Comparison of ENCODE assay signal across 8 cellular contexts in genomic region chr11:120168960-120169681, GRCh38. TPM values are rescaled to one million over a fixed set of nuclear protein-coding genes. Genes with fewer than 3 reads are reported as not detected.
DNase-seq lines count a peak whose midpoint lies in the region; ATAC-seq and TF ChIP-seq lines count a peak whose summit lies in the region.

No MANE protein-coding gene starts in this region.

- no peak overlapping the region for H4K91ac ChIP-seq in IMR-90 (ENCODE audit: insufficient read depth, low read depth, low read length)

- H2AK5ac ChIP-seq in IMR-90 (ENCODE audit: low read depth, low read length), result no peak overlapping the region

- peaks cover 0 to 18% (median 13%) of the 10 kb centered on the region in 3 donors for H3K9me3 Mint-ChIP-seq in T-cell

- peaks cover 62 to 83% of the 10 kb centered on the region in 2 donors for H3K27me3 Mint-ChIP-seq in T-cell

- peak overlapping the region; percentile 79 for H2AK9ac ChIP-seq in IMR-90 (replicated peaks; ENCODE audit: low read depth, low read length, poor library complexity)

- H3K27ac Mint-ChIP-seq in T-cell, result no peak overlapping the region

- POLR2A ChIA-PET in IMR-90 (lab: Charles Lee; ENCODE audit: unreplicated experiment), result interaction anchor here (0.6 kb wide), 2 partner anchors 42 to 737 kb away, joined by 5 to 6 read pairs; no protein-coding TSS in a partner anchor
- POLR2A ChIA-PET in T-cell (lab: Charles Lee), result no interaction called here

- peak overlapping the region; percentile 49 for H3K4me3 ChIP-seq in IMR-90 (ENCODE audit: insufficient read depth, low read depth, low read length)
- H3K4me3 ChIP-seq in ascending aorta, result peak overlapping the region; percentile 55 to 60
- peak overlapping the region; percentile 60 for H3K4me3 ChIP-seq in hepatocyte
- H3K4me3 ChIP-seq in psoas muscle, result peak overlapping the region; percentile 62
- H3K4me3 ChIP-seq in vagina, result peak overlapping the region; percentile 50 to 69

- no peak overlapping the region; the same call in 1 of the 2 replicates for H4K5ac ChIP-seq in IMR-90 (ENCODE audit: low read depth, low read length)

- peaks cover 4 to 9% (median 5%) of the 10 kb centered on the region in 3 donors for H3K4me1 Mint-ChIP-seq in T-cell

- in situ Hi-C loops in IMR-90 (cut with MboI; ENCODE audit: low sequenced_read_pairs), result no loop called here

- no peak overlapping the region; the same call in 1 of the 2 replicates for H3K4ac ChIP-seq in IMR-90 (ENCODE audit: low read depth, low read length)

- H3K4me3 Mint-ChIP-seq in T-cell, result peak overlapping the region; percentile 55 to 75 (median 75)

- no peaks in the 10 kb centered on the region for H3K9me3 ChIP-seq in IMR-90 (ENCODE audit: control insufficient read depth, insufficient read depth, low read length)
- H3K9me3 ChIP-seq in ascending aorta, result peaks cover 0 to 15% of the 10 kb centered on the region in 2 donors
- H3K9me3 ChIP-seq in hepatocyte (ENCODE audit: low read depth), result no peaks in the 10 kb centered on the region
- no peaks in the 10 kb centered on the region for H3K9me3 ChIP-seq in psoas muscle
- no peaks in the 10 kb centered on the region for H3K9me3 ChIP-seq in vagina

- CTCF ChIA-PET in IMR-90 (lab: Yijun Ruan, JAX), result interaction anchor here (0.6 to 1.5 kb wide), 6 partner anchors 13 to 134 kb away, joined by 3 to 8 read pairs (median 3); no protein-coding TSS in a partner anchor
- CTCF ChIA-PET in T-cell (lab: Charles Lee), result interaction anchor here (0.6 to 1.4 kb wide), 5 partner anchors 9 to 134 kb away, joined by 3 to 5 read pairs (median 3); no protein-coding TSS in a partner anchor

- H3K9me2 ChIP-seq in hepatocyte (replicated peaks; ENCODE audit: insufficient read depth), result no peaks in the 10 kb centered on the region

- H3K18ac ChIP-seq in IMR-90 (ENCODE audit: low read depth, low read length), result no peak overlapping the region

- H2AFZ ChIP-seq in IMR-90 (replicated peaks; ENCODE audit: low read length, poor library complexity) (peak overlapping the region; percentile 96), hepatocyte (peak overlapping the region; percentile 82)

- H3K79me2 ChIP-seq in hepatocyte, result no peaks in the 10 kb centered on the region

- H2BK120ac ChIP-seq in IMR-90 (ENCODE audit: low read depth, low read length), result no peak overlapping the region

- ATAC-seq in IMR-90 (ENCODE audit: low read depth), result peak; percentile 94
- ATAC-seq in T-cell (replicated peaks in 1 of 4), result peak; percentile 77 to 85 (median 82)
- ATAC-seq in psoas muscle, result peak; percentile 80 to 91 (median 88)

- TF ChIP-seq POLR2A in IMR-90 (IDR thresholded peaks at IDR 0.05; ENCODE audit: low read depth, low read length) (no peak), vagina (IDR thresholded peaks at IDR 0.05) (no peak)

- no peak overlapping the region for H3K23ac ChIP-seq in IMR-90 (ENCODE audit: low read depth, low read length)

- no peaks in the 10 kb centered on the region for H4K20me1 ChIP-seq in IMR-90 (ENCODE audit: insufficient read depth, low read length)
- no peaks in the 10 kb centered on the region for H4K20me1 ChIP-seq in hepatocyte (ENCODE audit: insufficient read depth, poor library complexity, severe bottlenecking)

- H3K4me2 ChIP-seq in IMR-90 (ENCODE audit: low read depth, low read length), result peak overlapping the region; percentile 80
- peak overlapping the region; percentile 93 for H3K4me2 ChIP-seq in hepatocyte

- WGBS in IMR-90 (ENCODE audit: extremely low coverage in 2 of 2, insufficient read length in 1 of 2), 2 experiments, result 3% methylated on average over 40 of the region's 71 CpGs; no CpG with 5 or more reads in 1 of the 2 experiments
- 11% methylated on average over 28 of the region's 71 CpGs for WGBS in hepatocyte (ENCODE audit: low lambda C conversion rate, missing lambda C conversion rate)
- WGBS in psoas muscle, 3 donors, result 1 to 2% (median 2%) methylated on average over 32 to 71 of the region's 71 CpGs

- no peaks in the 10 kb centered on the region for H3K79me1 ChIP-seq in IMR-90 (ENCODE audit: low read depth in 1 of 2, low read length in 2 of 2)

- TF ChIP-seq CTCF in IMR-90 (conservative IDR thresholded peaks at IDR 0.05; ENCODE audit: low read depth, low read length) (peak; percentile 83), ascending aorta (IDR thresholded peaks at IDR 0.05) (peak; percentile 70 to 84 (median 80)), hepatocyte (IDR thresholded peaks at IDR 0.05; ENCODE audit: poor library complexity) (peak; percentile 85), psoas muscle (IDR thresholded peaks at IDR 0.05) (peak; percentile 77), vagina (IDR thresholded peaks at IDR 0.05) (peak; percentile 67 to 96 (median 86))

- no peak overlapping the region for H3K27ac ChIP-seq in IMR-90 (ENCODE audit: insufficient read depth, low read length)
- H3K27ac ChIP-seq in ascending aorta, result no peak overlapping the region
- H3K27ac ChIP-seq in hepatocyte, result no peak overlapping the region
- no peak overlapping the region for H3K27ac ChIP-seq in psoas muscle
- peak overlapping the region; percentile 78 for H3K27ac ChIP-seq in vagina

- H3K14ac ChIP-seq in IMR-90 (replicated peaks; ENCODE audit: low read depth, low read length), result no peak overlapping the region

- no peak overlapping the region for H3K56ac ChIP-seq in IMR-90 (ENCODE audit: extremely low read depth, insufficient read depth, low read length)

- peak overlapping the region in 1 of 2 experiments; percentile 35; a peak in 2 of 4 replicates for H4K8ac ChIP-seq in IMR-90 (ENCODE audit: low read depth in 2 of 2, low read length in 2 of 2)

- 0 out of 2 replicates have a peak, but pooled peaks cover 3% of the 10 kb centered on the region for H3K9me1 ChIP-seq in IMR-90 (ENCODE audit: insufficient read depth, low read length)

- DNase-seq in DMS114 treated with DMSO at 0.1 percent for 48 hours (lab: John Stamatoyannopoulos, UW; ENCODE audit: unreplicated experiment), result peak; percentile 16
- peak; percentile 45 for DNase-seq in IMR-90
- peak in 32 of 34 experiments; percentile 7 to 55 (median 34) for DNase-seq in T-cell
- peak in 1 of 2 donors; percentile 69 for DNase-seq in ascending aorta (ENCODE audit: low spot score in 2 of 2)
- DNase-seq in hepatocyte (ENCODE audit: low spot score), result peak; percentile 81
- DNase-seq in psoas muscle, result peak; percentile 73 to 81
- DNase-seq in vagina (ENCODE audit: extremely low spot score in 2 of 2), result peak; percentile 84 to 87
- no peak for DNase-seq in NCI-H1694 treated with DMSO at 0.1 percent for 48 hours (lab: John Stamatoyannopoulos, UW)

- no peak overlapping the region for H2BK5ac ChIP-seq in IMR-90 (ENCODE audit: low read depth, low read length, poor library complexity, severe bottlenecking)

- 0 out of 2 replicates have a peak overlapping the region, but pooled peaks have one; percentile 12 for H3K9ac ChIP-seq in IMR-90 (ENCODE audit: low read depth, low read length)

- H3K36me3 ChIP-seq in IMR-90 (ENCODE audit: control insufficient read depth, insufficient read depth, low read length), result no peaks in the 10 kb centered on the region
- H3K36me3 ChIP-seq in ascending aorta, result no peaks in the 10 kb centered on the region
- no peaks in the 10 kb centered on the region for H3K36me3 ChIP-seq in hepatocyte (replicated peaks; ENCODE audit: insufficient read depth, low read depth)
- H3K36me3 ChIP-seq in psoas muscle (ENCODE audit: insufficient read depth in 1 of 2, low read depth in 1 of 2), result no peaks in the 10 kb centered on the region
- no peaks in the 10 kb centered on the region for H3K36me3 ChIP-seq in vagina

- no peak overlapping the region for H2BK20ac ChIP-seq in IMR-90 (ENCODE audit: low read depth, low read length)

- dilution Hi-C loops in IMR-90 (cut with HindIII; ENCODE audit: low sequenced_read_pairs, unreplicated experiment), result no loop called here

- intact Hi-C loops in IMR-90 (cut with micrococcal nuclease) (loop anchor here (1.0 kb wide), 2 partner anchors 503 to 688 kb away; no protein-coding TSS in a partner anchor), ascending aorta (cut with DNase I) (no loop called here), psoas muscle (cut with DNase I) (no loop called here), vagina (cut with DNase I) (no loop called here)

- H2BK15ac ChIP-seq in IMR-90 (ENCODE audit: low read depth, low read length), result no peak overlapping the region

- BruUV-seq in IMR-90 (replicated peaks; lab: Mats Ljungman, UMichigan), result no TSS peak

- peaks cover 48% of the 10 kb centered on the region for H3K27me3 ChIP-seq in IMR-90 (ENCODE audit: control insufficient read depth, insufficient read depth, low read length)
- no peaks in the 10 kb centered on the region for H3K27me3 ChIP-seq in ascending aorta
- H3K27me3 ChIP-seq in hepatocyte, result peaks cover 21% of the 10 kb centered on the region
- H3K27me3 ChIP-seq in psoas muscle (ENCODE audit: insufficient read depth in 3 of 3, low read length in 2 of 3), result peaks cover 0 to 73% (median 17%) of the 10 kb centered on the region in 3 donors
- H3K27me3 ChIP-seq in vagina, result no peaks in the 10 kb centered on the region

- H3K36me3 Mint-ChIP-seq in T-cell, result no peaks in the 10 kb centered on the region

- peak; percentile 40 for TF ChIP-seq RAD21 in IMR-90 (IDR thresholded peaks at IDR 0.05; ENCODE audit: low read length)

- H3K4me1 ChIP-seq in IMR-90 (ENCODE audit: control insufficient read depth, insufficient read depth, low read length) (no peaks in the 10 kb centered on the region; the same call in 1 of the 2 replicates), ascending aorta (peaks cover 0 to 11% of the 10 kb centered on the region in 2 donors), hepatocyte (ENCODE audit: insufficient read depth) (peaks cover 26% of the 10 kb centered on the region), psoas muscle (no peaks in the 10 kb centered on the region), vagina (peaks cover 36% of the 10 kb centered on the region)

TF ChIP-seq in IMR-90, 13 proteins besides CTCF, POLR2A, EP300 and RAD21 (continues in another document):
- TF ChIP-seq RCOR1 (IDR thresholded peaks at IDR 0.05; ENCODE audit: insufficient replicate concordance, low read length), result no peak

RNA-seq across cellular contexts. Expression of gene TRIM29, which starts 31.2 kb away (rescaled TPM):
- total RNA-seq in IMR-90 (2012; rRNA removed) (not detected in 2 replicates), T-cell (not detected), ascending aorta (0.43 TPM), hepatocyte (7.7 and 11.2 TPM in 2 replicates), psoas muscle (under 1 TPM in 2 of 4 donors, not detected in 2; 0.24 to 0.91 TPM), vagina (729 TPM)
- polyA plus RNA-seq in IMR-90 (2012; rRNA removed) (not detected in 2 replicates), hepatocyte (8.5 and 9.4 TPM in 2 replicates), psoas muscle (under 1 TPM; 0.09 to 0.44 (median 0.37) TPM)
- polyA plus RNA-seq in IMR-90 (2012; cell fraction: cytosol; rRNA removed), result not detected in 2 replicates
- not detected in 2 replicates for polyA plus RNA-seq in IMR-90 (2012; cell fraction: nucleus; rRNA removed; ENCODE audit: low replicate concordance)

RNA-seq across cellular contexts. Expression of gene OAF, which starts 41.7 kb away (rescaled TPM):
- total RNA-seq in IMR-90 (2012; rRNA removed) (9.9 and 10.8 TPM in 2 replicates), T-cell (1 to 10 TPM; 3.2 to 6.0 (median 4.0) TPM), ascending aorta (216 TPM), hepatocyte (63.9 and 72.4 TPM in 2 replicates), psoas muscle (10 to 100 TPM in 2 of 4 donors, 1 to 10 TPM in 2; 5.6 to 15.3 (median 9.4) TPM), vagina (56.7 TPM)
- polyA plus RNA-seq in IMR-90 (2012; rRNA removed) (42.0 and 53.1 TPM in 2 replicates), hepatocyte (73.0 and 102 TPM in 2 replicates), psoas muscle (1 to 10 TPM; 3.2 to 9.0 (median 8.1) TPM)
- 68.2 and 111 TPM in 2 replicates for polyA plus RNA-seq in IMR-90 (2012; cell fraction: cytosol; rRNA removed)
- polyA plus RNA-seq in IMR-90 (2012; cell fraction: nucleus; rRNA removed; ENCODE audit: low replicate concordance), result 38.8 and 119 TPM in 2 replicates

Comparison
In these comparisons a context has a peak if more than half of its experiments do, and no peak if none do; other contexts are left out.
1. RNA of gene TRIM29, which starts 31.2 kb away (total RNA-seq): 729 TPM in vagina (single experiment); 7.7 to 11.2 TPM in hepatocyte, 0.43 TPM in ascending aorta (single experiment), 0.24 to 0.91 TPM in psoas muscle, not detected in IMR-90 and not detected in T-cell; every median in the first group is over 10 times any median in the second.
2. Peak in every context shown above with its lines, with median percentiles within 50 percentile points of each other: ATAC-seq, H3K4me3 ChIP-seq and CTCF ChIP-seq.